In genomic region chr17:45296833-45297124, GRCh38 we compare ENCODE assay signal across 10 cellular contexts. TPM values are rescaled to one million over a fixed set of nuclear protein-coding genes. Genes with fewer than 3 reads are reported as not detected.
DNase-seq lines count a peak whose midpoint lies in the region; ATAC-seq and TF ChIP-seq lines count a peak whose summit lies in the region.
"Had no signal": no experiment of that assay in that cellular context is flagged by ENCODE, and none has a peak within 500 bp of the region (broad histone marks: within the 10 kb centered on the region; RNA-seq: fewer than 3 reads in every experiment).

No MANE protein-coding gene starts in this region.

- peak overlapping the region; percentile 90 to 93 for H3K27ac ChIP-seq in right atrium auricular region

- no peak for DNase-seq in right atrium auricular region (ENCODE audit: low spot score)
- DNase-seq in left ventricle myocardium superior = no peak
- no peak for DNase-seq in activated CD4-positive, alpha-beta memory T cell treated with anti-CD3 and anti-CD28 coated beads for 36 hours
- DNase-seq in memory B cell (ENCODE audit: low spot score in 2 of 2) = no peak
- DNase-seq in nucleus accumbens (lab: John Stamatoyannopoulos, UW) = no peak
- DNase-seq in SK-N-DZ (ENCODE audit: low spot score) = no peak
- DNase-seq in mucosa of gallbladder (ENCODE audit: low spot score) = no peak
- DNase-seq: NCI-H524 treated with DMSO at 0.1 percent for 48 hours had no signal

- intact Hi-C loops in left ventricle myocardium superior (cut with micrococcal nuclease) = no loop called here
- intact Hi-C loops in activated CD4-positive, alpha-beta memory T cell treated with anti-CD3 and anti-CD28 coated beads for 36 hours (cut with micrococcal nuclease) = no loop called here

- no peaks in the 10 kb centered on the region for H3K27me3 Mint-ChIP-seq in activated CD4-positive, alpha-beta memory T cell treated with anti-CD3 and anti-CD28 coated beads for 36 hours
- no peaks in the 10 kb centered on the region for H3K27me3 Mint-ChIP-seq in memory B cell

- no peak overlapping the region for H3K4me3 ChIP-seq in right atrium auricular region

- peak overlapping the region; percentile 65 for H3K27ac Mint-ChIP-seq in activated CD4-positive, alpha-beta memory T cell treated with anti-CD3 and anti-CD28 coated beads for 36 hours
- H3K27ac Mint-ChIP-seq in memory B cell = peak overlapping the region; percentile 78

- POLR2A ChIA-PET in activated CD4-positive, alpha-beta memory T cell treated with anti-CD3 and anti-CD28 coated beads for 36 hours (lab: Charles Lee) = no interaction called here

- H3K9me3 Mint-ChIP-seq in activated CD4-positive, alpha-beta memory T cell treated with anti-CD3 and anti-CD28 coated beads for 36 hours = no peaks in the 10 kb centered on the region
- H3K9me3 Mint-ChIP-seq in memory B cell = no peaks in the 10 kb centered on the region

- H3K36me3 Mint-ChIP-seq in activated CD4-positive, alpha-beta memory T cell treated with anti-CD3 and anti-CD28 coated beads for 36 hours = peaks cover 33% of the 10 kb centered on the region
- peaks cover 6% of the 10 kb centered on the region for H3K36me3 Mint-ChIP-seq in memory B cell

- no peaks in the 10 kb centered on the region for H3K9me3 ChIP-seq in right atrium auricular region

- no peaks in the 10 kb centered on the region for H3K27me3 ChIP-seq in right atrium auricular region

- ATAC-seq in left ventricle myocardium superior = no peak
- ATAC-seq in memory B cell (ENCODE audit: low read depth) = no peak
- no peak for ATAC-seq in GM18519 (IDR thresholded peaks at IDR 0.05; ENCODE audit: low FRiP score, unreplicated experiment)

- TF ChIP-seq CTCF in right atrium auricular region (IDR thresholded peaks at IDR 0.05) = no peak

- no peaks in the 10 kb centered on the region for H3K36me3 ChIP-seq in right atrium auricular region

- CTCF ChIA-PET in activated CD4-positive, alpha-beta memory T cell treated with anti-CD3 and anti-CD28 coated beads for 36 hours (lab: Charles Lee) = no interaction called here

- H3K4me1 Mint-ChIP-seq in activated CD4-positive, alpha-beta memory T cell treated with anti-CD3 and anti-CD28 coated beads for 36 hours (ENCODE audit: low read depth) = peaks cover 89% of the 10 kb centered on the region
- H3K4me1 Mint-ChIP-seq in memory B cell = peaks cover 59% of the 10 kb centered on the region

- H3K4me1 ChIP-seq in right atrium auricular region = peaks cover 0 to 93% of the 10 kb centered on the region in 2 donors

- H3K4me3 Mint-ChIP-seq in activated CD4-positive, alpha-beta memory T cell treated with anti-CD3 and anti-CD28 coated beads for 36 hours = no peak overlapping the region
- peak overlapping the region; percentile 54 for H3K4me3 Mint-ChIP-seq in memory B cell

RNA-seq across cellular contexts. Expression of gene MAP3K14, which starts 20.0 kb away (rescaled TPM):
- total RNA-seq in right atrium auricular region (10 to 100 TPM in 1 of 2 donors, 1 to 10 TPM in 1; 8.2 to 10.6 TPM), left ventricle myocardium superior (16.6 TPM), mucosa of gallbladder (19.1 TPM)
- total RNA-seq in activated CD4-positive, alpha-beta memory T cell treated with anti-CD3 and anti-CD28 coated beads for 36 hours = 10 to 100 TPM; 62.9 to 65.0 TPM
- 3.2 and 3.7 TPM in 2 replicates for polyA plus RNA-seq in SK-N-DZ (2014; cell fraction: cytosol; rRNA removed)
- 6.2 and 10.1 TPM in 2 replicates for polyA plus RNA-seq in SK-N-DZ (2014; cell fraction: nucleus; rRNA removed)

RNA-seq across cellular contexts. Expression of gene SPATA32, which starts 34.9 kb away (rescaled TPM):
- total RNA-seq in right atrium auricular region = not detected
- not detected for total RNA-seq in left ventricle myocardium superior
- total RNA-seq in activated CD4-positive, alpha-beta memory T cell treated with anti-CD3 and anti-CD28 coated beads for 36 hours = under 1 TPM in 1 of 2 experiments, not detected in 1; 0.12 TPM
- not detected in 2 replicates for polyA plus RNA-seq in SK-N-DZ (2014; cell fraction: cytosol; rRNA removed)
- not detected in 2 replicates for polyA plus RNA-seq in SK-N-DZ (2014; cell fraction: nucleus; rRNA removed)
- not detected for total RNA-seq in mucosa of gallbladder
- total RNA-seq: posterior vena cava had no signal
